Comparison of ENCODE assay signal across 1 cellular context in genomic region chr2:113103958-113104627, GRCh38.
TF ChIP-seq lines count a peak whose summit lies in the region.

No MANE protein-coding gene starts in this region.

TF ChIP-seq in SK-N-SH, 30 proteins besides CTCF, POLR2A, EP300 and RAD21 (continued from another document):
- TF ChIP-seq IRF3 (IDR thresholded peaks at IDR 0.05; ENCODE audit: low read depth, low read length) = no peak
